ENCODE assay signal across 14 cellular contexts in the genomic region with DNA sequence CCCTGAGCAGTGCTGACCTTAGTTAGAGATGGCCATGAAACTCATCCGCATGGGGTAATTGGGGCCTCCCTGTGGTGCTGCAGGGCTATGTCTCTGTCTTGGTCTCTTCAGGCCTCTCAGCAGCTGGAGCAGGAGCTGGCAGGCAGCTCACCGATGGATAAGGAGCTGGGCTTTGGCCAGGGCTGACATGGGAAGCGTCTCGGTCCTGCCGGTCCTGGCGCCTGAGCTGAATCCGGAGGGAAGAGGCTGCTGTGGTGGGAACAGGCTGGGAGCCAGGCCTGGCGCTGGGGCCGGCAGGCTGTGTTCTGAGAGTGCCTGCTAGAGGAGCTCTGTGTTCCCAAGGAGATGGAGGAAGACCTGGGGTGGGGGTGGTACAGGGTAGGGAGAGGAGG. TPM values are rescaled to one million over a fixed set of nuclear protein-coding genes. Genes with fewer than 3 reads are reported as not detected.
A peak's percentile ranks its signal among the peaks of the same experiment; 100 is the strongest.
DNase-seq lines count a peak whose midpoint lies in the region; ATAC-seq, FAIRE-seq and TF ChIP-seq lines count a peak whose summit lies in the region.
"Not testable (repeated sequence)": the region's sequence is repeated elsewhere in the genome, so short reads cannot be mapped to it uniquely, and the experiment has no call there.
"Had no signal": no experiment of that assay in that cellular context is flagged by ENCODE, and none has a peak within 500 bp of the region (broad histone marks: within the 10 kb centered on the region; RNA-seq: fewer than 3 reads in every experiment).

No MANE protein-coding gene starts in this region.

- H3K27ac ChIP-seq in MM.1S (ENCODE audit: low read length) (peak overlapping the region; percentile 57; the same call in 1 of the 2 replicates), esophagus squamous epithelium (peak overlapping the region; percentile 38 to 55 (median 47)), liver (ENCODE audit: low read depth in 1 of 2, low read length in 2 of 2) (peak overlapping the region; percentile 29 to 61), small intestine (ENCODE audit: low read depth in 1 of 2, low read length in 1 of 2) (peak overlapping the region; percentile 74 to 88)

- CTCF ChIA-PET in activated naive CD4-positive, alpha-beta T cell treated with anti-CD3 and anti-CD28 coated beads for 36 hours (lab: Charles Lee), result interaction anchor here (0.6 to 5.2 kb wide), 8 partner anchors 11 to 61 kb away, joined by 3 to 38 read pairs (median 6); partner anchors contain the start of gene IL32

- not testable (repeated sequence) for TF ChIP-seq CTCF in GM12865 (IDR thresholded peaks at IDR 0.05; ENCODE audit: insufficient read depth, low read depth, low read length, missing control alignments); MM.1S (IDR thresholded peaks at IDR 0.05; ENCODE audit: low read length); esophagus squamous epithelium (IDR thresholded peaks at IDR 0.05); liver (IDR thresholded peaks at IDR 0.05; ENCODE audit: low read depth, low read length, missing input control)

- H3K36me3 ChIP-seq in MM.1S (replicated peaks; ENCODE audit: insufficient read depth, low read length); esophagus squamous epithelium; liver (ENCODE audit: control insufficient read depth in 4 of 4, insufficient read depth in 3 of 4, low read depth in 1 of 4, low read length in 3 of 4); small intestine (ENCODE audit: control insufficient read depth in 2 of 2, insufficient read depth in 2 of 2, low read length in 2 of 2): not testable (repeated sequence)

- not testable (repeated sequence) for H3K36me3 Mint-ChIP-seq in activated naive CD4-positive, alpha-beta T cell treated with anti-CD3 and anti-CD28 coated beads for 36 hours (ENCODE audit: low read depth)

- intact Hi-C loops in activated naive CD4-positive, alpha-beta T cell treated with anti-CD3 and anti-CD28 coated beads for 36 hours (cut with micrococcal nuclease), result loop anchor here (1.0 to 2.0 kb wide), 4 partner anchors 10 to 51 kb away; partner anchors contain the start of genes IL32 and THOC6
- intact Hi-C loops in esophagus squamous epithelium (cut with DNase I), result not testable (repeated sequence)

- peak overlapping the region; percentile 6; the same call in 1 of the 2 replicates for H3K9ac ChIP-seq in MM.1S (ENCODE audit: low read length)
- H3K9ac ChIP-seq in liver (ENCODE audit: low read depth in 1 of 2, low read length in 2 of 2), result not testable (repeated sequence)

- not testable (repeated sequence) for H4K20me1 ChIP-seq in MM.1S (ENCODE audit: insufficient read depth, low read length)

- H3K4me3 ChIP-seq in GM12865 (ENCODE audit: low read depth, low read length), result peak overlapping the region; percentile 51
- H3K4me3 ChIP-seq in MM.1S (ENCODE audit: low read length); esophagus squamous epithelium; liver (ENCODE audit: low read depth in 1 of 3, low read length in 3 of 3); small intestine (ENCODE audit: low read depth in 1 of 2, low read length in 2 of 2): not testable (repeated sequence)

- H3K4me3 Mint-ChIP-seq in activated naive CD4-positive, alpha-beta T cell treated with anti-CD3 and anti-CD28 coated beads for 36 hours, result peak overlapping the region; percentile 71

- peaks cover 28% of the 10 kb centered on the region for H3K27me3 ChIP-seq in MM.1S (replicated peaks; ENCODE audit: insufficient read depth, low read length)
- H3K27me3 ChIP-seq in esophagus squamous epithelium, result peaks cover 0 to 13% (median 0%) of the 10 kb centered on the region in 4 donors
- not testable (repeated sequence) for H3K27me3 ChIP-seq in liver (ENCODE audit: control insufficient read depth in 4 of 4, insufficient read depth in 4 of 4, low read length in 3 of 4); small intestine (ENCODE audit: control insufficient read depth in 2 of 2, insufficient read depth in 2 of 2, low read length in 2 of 2)

- not testable (repeated sequence) for TF ChIP-seq RAD21 in liver (IDR thresholded peaks at IDR 0.05)

- not testable (repeated sequence) for H3K9me3 ChIP-seq in MM.1S (replicated peaks; ENCODE audit: insufficient read depth, low read length); esophagus squamous epithelium; liver (ENCODE audit: control insufficient read depth in 4 of 4, low read length in 3 of 4); small intestine (ENCODE audit: control insufficient read depth, low read depth)

- FAIRE-seq in small intestine (lab: Jason Lieb, UNC), result not testable (repeated sequence)

- not testable (repeated sequence) for H3K79me2 ChIP-seq in MM.1S (ENCODE audit: low read length)

- TF ChIP-seq POLR2A in esophagus squamous epithelium (IDR thresholded peaks at IDR 0.05), result not testable (repeated sequence)

- not testable (repeated sequence) for DNase-seq in GM12865 (ENCODE audit: low read depth); MM.1S; activated naive CD4-positive, alpha-beta T cell treated with anti-CD3 and anti-CD28 coated beads for 36 hours; esophagus squamous epithelium (lab: John Stamatoyannopoulos, UW); small intestine

- not testable (repeated sequence) for H3F3A ChIP-seq in MM.1S (ENCODE audit: insufficient read depth, low read length)

- ATAC-seq in activated CD4-positive, CD25-positive, alpha-beta regulatory T cell treated with anti-CD3 and anti-CD28 coated beads, Interleukin-2, amount 50 U/mL, for 24 hours, result peak; percentile 5

- not testable (repeated sequence) for H3K27me3 Mint-ChIP-seq in activated naive CD4-positive, alpha-beta T cell treated with anti-CD3 and anti-CD28 coated beads for 36 hours (ENCODE audit: low read depth)

- H3K9me2 ChIP-seq in MM.1S (replicated peaks; ENCODE audit: insufficient read depth, low read length), result not testable (repeated sequence)

- peaks cover 27% of the 10 kb centered on the region for H3K4me1 ChIP-seq in MM.1S (ENCODE audit: low read length)
- H3K4me1 ChIP-seq in esophagus squamous epithelium, result peaks cover 0 to 18% (median 0%) of the 10 kb centered on the region in 3 donors
- peaks cover 0 to 11% (median 3%) of the 10 kb centered on the region in 4 donors for H3K4me1 ChIP-seq in liver (ENCODE audit: control insufficient read depth in 4 of 4, insufficient read depth in 4 of 4, low read length in 3 of 4)
- not testable (repeated sequence) for H3K4me1 ChIP-seq in small intestine (ENCODE audit: control insufficient read depth in 2 of 2, insufficient read depth in 1 of 2, low read depth in 1 of 2, low read length in 1 of 2)

- peak overlapping the region; percentile 39; the same call in 1 of the 2 replicates for H3K4me2 ChIP-seq in MM.1S (ENCODE audit: low read depth, low read length)

- WGBS in esophagus squamous epithelium, 2 donors, result 50% methylated on average over 1 of the region's 9 CpGs; no CpG with 5 or more reads in 1 of the 2 donors
- WGBS in liver, result 46% methylated on average over 9 of the region's 9 CpGs
- whole genome bisulfite sequencing in small intestine, 3 donors, result 26 to 35% (median 27%) methylated on average over 9 of the region's 9 CpGs

- H3K27ac Mint-ChIP-seq in activated naive CD4-positive, alpha-beta T cell treated with anti-CD3 and anti-CD28 coated beads for 36 hours, result peak overlapping the region; percentile 98

- peak overlapping the region; percentile 14; the same call in 1 of the 2 replicates for H2AFZ ChIP-seq in MM.1S (ENCODE audit: low read length)

- not testable (repeated sequence) for H3K9me3 Mint-ChIP-seq in activated naive CD4-positive, alpha-beta T cell treated with anti-CD3 and anti-CD28 coated beads for 36 hours

- peaks cover 73% of the 10 kb centered on the region for H3K4me1 Mint-ChIP-seq in activated naive CD4-positive, alpha-beta T cell treated with anti-CD3 and anti-CD28 coated beads for 36 hours (ENCODE audit: low read depth)

RNA-seq across cellular contexts. Expression of gene IL32, which starts 10.1 kb away (rescaled TPM):
- 100 to 1,000 TPM; 964 to 991 TPM for total RNA-seq in activated naive CD4-positive, alpha-beta T cell treated with anti-CD3 and anti-CD28 coated beads for 36 hours
- total RNA-seq in esophagus squamous epithelium (10 to 100 TPM in 3 of 4 donors, 1 to 10 TPM in 1; 4.6 to 31.7 (median 17.3) TPM), liver (100 to 1,000 TPM in 1 of 2 donors, 1 to 10 TPM in 1; 8.6 to 328 TPM)
- polyA plus RNA-seq in liver (100 to 1,000 TPM in 1 of 2 donors, 10 to 100 TPM in 1; 93.4 to 300 TPM), small intestine (1,000 to 10,000 TPM in 1 of 3 donors, 100 to 1,000 TPM in 2; 209 to 1,061 (median 804) TPM)

RNA-seq across cellular contexts. Expression of gene ZSCAN10, which starts 23.6 kb away (rescaled TPM):
- under 1 TPM in 1 of 2 experiments, not detected in 1; 0.26 TPM for total RNA-seq in activated naive CD4-positive, alpha-beta T cell treated with anti-CD3 and anti-CD28 coated beads for 36 hours
- total RNA-seq in esophagus squamous epithelium (not detected), liver (not detected)
- polyA plus RNA-seq in liver (not detected), small intestine (under 1 TPM in 1 of 3 donors, not detected in 2; 0.03 TPM)
- total RNA-seq: breast epithelium, foreskin keratinocyte, H4, kidney epithelial cell, RPMI7951, tibial nerve had no signal
- polyA plus RNA-seq: adipose tissue, foreskin keratinocyte had no signal

RNA-seq across cellular contexts. Expression of gene MMP25, which starts 29.2 kb away (rescaled TPM):
- under 1 TPM; 0.29 to 0.37 TPM for total RNA-seq in activated naive CD4-positive, alpha-beta T cell treated with anti-CD3 and anti-CD28 coated beads for 36 hours
- total RNA-seq in esophagus squamous epithelium, result 1 to 10 TPM in 1 of 4 donors, under 1 TPM in 3; 0.19 to 1.4 (median 0.61) TPM
- total RNA-seq in liver, result 1 to 10 TPM in 1 of 2 donors, under 1 TPM in 1; 0.47 to 2.7 TPM
- polyA plus RNA-seq in liver, result 1 to 10 TPM in 1 of 2 donors, under 1 TPM in 1; 0.57 to 1.3 TPM
- polyA plus RNA-seq in small intestine, result under 1 TPM; 0.54 to 0.89 (median 0.67) TPM
- total RNA-seq: RPMI7951 had no signal

RNA-seq across cellular contexts. Expression of gene ZNF205, which starts 36.8 kb away (rescaled TPM):
- total RNA-seq in activated naive CD4-positive, alpha-beta T cell treated with anti-CD3 and anti-CD28 coated beads for 36 hours, result under 1 TPM in 1 of 2 experiments, not detected in 1; 0.25 TPM
- 10 to 100 TPM in 3 of 4 donors, 1 to 10 TPM in 1; 9.7 to 13.9 (median 11.9) TPM for total RNA-seq in esophagus squamous epithelium
- total RNA-seq in liver, result 1 to 10 TPM; 4.1 to 6.9 TPM
- polyA plus RNA-seq in liver, result 1 to 10 TPM; 2.0 to 5.9 TPM
- polyA plus RNA-seq in small intestine, result 10 to 100 TPM; 15.4 to 17.7 (median 16.9) TPM

RNA-seq across cellular contexts. Expression of gene BICDL2, which starts 38.8 kb away (rescaled TPM):
- total RNA-seq in activated naive CD4-positive, alpha-beta T cell treated with anti-CD3 and anti-CD28 coated beads for 36 hours, result not detected
- total RNA-seq in esophagus squamous epithelium, result 100 to 1,000 TPM in 2 of 4 donors, 10 to 100 TPM in 2; 54.9 to 204 (median 96.4) TPM
- total RNA-seq in liver, result under 1 TPM in 1 of 2 donors, not detected in 1; 0.59 TPM
- under 1 TPM; 0.15 to 0.33 TPM for polyA plus RNA-seq in liver
- 10 to 100 TPM; 26.8 to 47.8 (median 40.3) TPM for polyA plus RNA-seq in small intestine
- total RNA-seq: tibial nerve had no signal
